Comparison of ENCODE assay signal across 8 cellular contexts in the genomic region with DNA sequence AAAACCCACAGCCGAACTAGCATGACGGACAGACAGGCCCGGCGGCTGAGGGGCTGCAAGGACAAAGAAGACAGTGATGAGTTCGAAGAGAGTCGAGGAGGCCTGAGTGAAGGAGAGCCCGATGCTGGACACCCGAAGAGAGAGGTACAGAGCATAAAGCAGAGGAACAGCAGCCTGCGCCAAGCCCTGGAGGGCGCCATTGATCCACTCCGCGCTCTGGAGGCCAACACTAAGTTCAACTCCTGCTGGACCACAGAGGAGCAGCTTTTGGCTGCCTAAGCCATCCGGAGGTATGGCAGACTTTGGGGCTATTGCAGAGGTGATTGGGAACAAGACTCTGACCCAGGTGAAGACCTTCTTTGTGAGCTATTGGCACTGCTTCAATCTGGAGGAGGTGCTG. TPM values are rescaled to one million over a fixed set of nuclear protein-coding genes. Genes with fewer than 3 reads are reported as not detected.
DNase-seq lines count a peak whose midpoint lies in the region; ATAC-seq, FAIRE-seq and TF ChIP-seq lines count a peak whose summit lies in the region.

No MANE protein-coding gene starts in this region.

- 75% methylated on average over 6 of the region's 13 CpGs for WGBS in right lobe of liver (ENCODE audit: insufficient coverage, low coverage, low lambda C conversion rate, missing lambda C conversion rate)
- WGBS in sigmoid colon, 2 donors: 90 to 91% methylated on average over 13 of the region's 13 CpGs

- H3K36me3 ChIP-seq in right lobe of liver (no peaks in the 10 kb centered on the region), sigmoid colon (no peaks in the 10 kb centered on the region), kidney (ENCODE audit: control insufficient read depth in 1 of 2, insufficient read depth in 2 of 2, low read length in 2 of 2) (no peaks in the 10 kb centered on the region)

- no peaks in the 10 kb centered on the region for H3K27me3 ChIP-seq in right lobe of liver
- no peaks in the 10 kb centered on the region for H3K27me3 ChIP-seq in sigmoid colon

- TF ChIP-seq CTCF in right lobe of liver (IDR thresholded peaks at IDR 0.05) (peak in 3 of 4 donors; percentile 15 to 29 (median 15)), sigmoid colon (IDR thresholded peaks at IDR 0.05) (no peak), kidney (IDR thresholded peaks at IDR 0.05; ENCODE audit: borderline replicate concordance, extremely low read depth, insufficient read depth) (no peak)

- H3K9me3 ChIP-seq in right lobe of liver (no peaks in the 10 kb centered on the region), sigmoid colon (no peaks in the 10 kb centered on the region), kidney (ENCODE audit: control insufficient read depth in 1 of 2, low read length in 2 of 2) (no peaks in the 10 kb centered on the region)

- FAIRE-seq in GM12891 (lab: Jason Lieb, UNC) (peak; percentile 38), kidney (lab: Jason Lieb, UNC) (no peak)

- TF ChIP-seq POLR2A in GM12891 (IDR thresholded peaks at IDR 0.05; ENCODE audit: low read depth, low read length): no peak
- no peak for TF ChIP-seq POLR2A in right lobe of liver (IDR thresholded peaks at IDR 0.05)
- TF ChIP-seq POLR2A in sigmoid colon (IDR thresholded peaks at IDR 0.05): no peak

- intact Hi-C loops in right lobe of liver (cut with DNase I): loop anchor here (5.0 to 10.0 kb wide), 3 partner anchors 294 to 774 kb away; no protein-coding TSS in a partner anchor
- intact Hi-C loops in sigmoid colon (cut with DNase I): no loop called here
- intact Hi-C loops in kidney (cut with DNase I): loop anchor here (5.0 kb wide), 1 partner anchor 387 kb away; no protein-coding TSS in a partner anchor

- no peak overlapping the region for H3K9ac ChIP-seq in kidney (ENCODE audit: low read length in 2 of 2)

- ATAC-seq in right lobe of liver: peak in 3 of 4 donors; percentile 52 to 56 (median 53)

- H3K27ac ChIP-seq in right lobe of liver (no peak overlapping the region), sigmoid colon (no peak overlapping the region), kidney (ENCODE audit: low read depth in 2 of 2, low read length in 2 of 2) (no peak overlapping the region)

- no peak for TF ChIP-seq EP300 in sigmoid colon (IDR thresholded peaks at IDR 0.05)

- DNase-seq in GM12891 (ENCODE audit: insufficient read length, low spot score): peak; percentile 52
- DNase-seq in NCI-H748 treated with DMSO at 0.1 percent for 48 hours (lab: John Stamatoyannopoulos, UW): peak; percentile 10
- DNase-seq in activated T-helper 9 cell treated with anti-CD3 and anti-CD28 coated beads, Interleukin-2, amount 50 U/mL, for 16 hours (ENCODE audit: low read depth): peak; percentile 30
- DNase-seq in right lobe of liver: peak in 1 of 3 donors; percentile 54
- no peak for DNase-seq in sigmoid colon
- no peak for DNase-seq in kidney
- DNase-seq in mesenteric fat pad (ENCODE audit: low spot score): no peak
- DNase-seq in NCI-H524 (lab: John Stamatoyannopoulos, UW): no peak

- no peaks in the 10 kb centered on the region for H3K4me1 ChIP-seq in right lobe of liver
- H3K4me1 ChIP-seq in sigmoid colon: peaks cover 0 to 1% (median 0%) of the 10 kb centered on the region in 4 donors
- H3K4me1 ChIP-seq in kidney (ENCODE audit: control insufficient read depth in 1 of 2, insufficient read depth in 1 of 2, low read depth in 1 of 2, low read length in 2 of 2): peaks cover 0 to 6% of the 10 kb centered on the region in 2 donors

- H3K4me3 ChIP-seq in right lobe of liver: no peak overlapping the region
- no peak overlapping the region for H3K4me3 ChIP-seq in sigmoid colon
- H3K4me3 ChIP-seq in kidney (ENCODE audit: low read length in 2 of 2): no peak overlapping the region

TF ChIP-seq in GM12891, 5 proteins besides CTCF, POLR2A, EP300 and RAD21:
- TF ChIP-seq TAF1 (IDR thresholded peaks at IDR 0.05; ENCODE audit: low read depth, low read length) (no peak), SPI1 (IDR thresholded peaks at IDR 0.05; ENCODE audit: low read depth, low read length) (no peak), PAX5 (IDR thresholded peaks at IDR 0.05; ENCODE audit: insufficient read depth, low read length, severe bottlenecking) (no peak), POU2F2 (IDR thresholded peaks at IDR 0.05; ENCODE audit: low read depth, low read length) (no peak), POLR2AphosphoS5 (IDR thresholded peaks at IDR 0.05; ENCODE audit: low read depth, low read length) (no peak)

RNA-seq across cellular contexts. Expression of a gene that starts 7.8 kb away (rescaled TPM):
- 9.9 TPM for polyA plus RNA-seq in GM12891 (2012; ENCODE audit: low read depth, missing spikeins)
- 1 to 10 TPM; 1.6 to 7.0 (median 3.5) TPM for total RNA-seq in right lobe of liver
- 10 to 100 TPM in 1 of 4 donors, 1 to 10 TPM in 3; 2.0 to 10.2 (median 7.0) TPM for total RNA-seq in sigmoid colon
- polyA plus RNA-seq in sigmoid colon: 1 to 10 TPM; 1.2 to 6.2 (median 4.3) TPM
- 11.6 TPM for total RNA-seq in kidney
- polyA plus RNA-seq in kidney (ENCODE audit: insufficient read depth, low read depth, low replicate concordance): 1.8 TPM
- total RNA-seq in mesenteric fat pad: 8.9 TPM

Comparison
In these comparisons a context has a peak if more than half of its experiments do, and no peak if none do; other contexts are left out.
1. DNase-seq: peak in GM12891 (single experiment), NCI-H748 treated with DMSO at 0.1 percent for 48 hours (single experiment) and activated T-helper 9 cell treated with anti-CD3 and anti-CD28 coated beads, Interleukin-2, amount 50 U/mL, for 16 hours (single experiment); none in sigmoid colon (single experiment), kidney (single experiment), mesenteric fat pad (single experiment) and NCI-H524 (0 of 2).
2. CTCF ChIP-seq: peak in right lobe of liver (3 of 4); none in sigmoid colon (0 of 4) and kidney (single experiment).